Comparison of ENCODE assay signal across 1 cellular context in the genomic region with DNA sequence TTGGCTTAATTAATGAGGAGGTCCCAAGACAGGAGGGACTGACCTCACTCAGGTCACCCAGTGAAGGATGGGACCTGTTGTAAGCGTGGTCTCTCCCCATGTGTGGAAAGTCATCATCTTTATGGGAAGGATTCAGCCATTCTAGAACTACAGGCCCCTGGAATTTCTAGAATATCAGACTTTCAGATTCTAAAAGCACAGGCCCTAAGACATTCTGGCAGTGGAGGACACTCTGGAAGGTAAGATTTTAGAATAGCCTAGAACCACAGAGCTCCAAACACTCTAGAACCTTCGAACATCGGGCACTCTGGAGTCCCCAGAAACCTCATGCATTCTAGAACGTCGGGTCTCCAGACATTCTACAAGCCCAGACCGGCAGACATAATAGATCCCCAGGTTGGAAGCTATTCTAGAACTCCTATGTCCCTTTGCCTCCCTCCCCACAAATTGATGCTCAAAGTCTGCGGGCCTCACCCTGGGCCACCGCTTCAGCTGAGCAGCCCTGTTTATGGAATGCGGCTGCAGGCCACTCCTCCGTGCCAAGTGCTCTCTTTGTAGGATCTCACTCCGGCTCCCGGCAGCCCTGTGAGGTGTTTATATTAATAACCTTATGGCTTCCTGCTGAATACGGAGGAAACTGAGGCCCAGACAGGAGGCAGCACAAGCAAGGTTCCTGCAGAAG.
TF ChIP-seq lines count a peak whose summit lies in the region.

No MANE protein-coding gene starts in this region.

TF ChIP-seq in H1, 55 proteins besides CTCF, POLR2A, EP300 and RAD21:
- TF ChIP-seq, protein P1, sequence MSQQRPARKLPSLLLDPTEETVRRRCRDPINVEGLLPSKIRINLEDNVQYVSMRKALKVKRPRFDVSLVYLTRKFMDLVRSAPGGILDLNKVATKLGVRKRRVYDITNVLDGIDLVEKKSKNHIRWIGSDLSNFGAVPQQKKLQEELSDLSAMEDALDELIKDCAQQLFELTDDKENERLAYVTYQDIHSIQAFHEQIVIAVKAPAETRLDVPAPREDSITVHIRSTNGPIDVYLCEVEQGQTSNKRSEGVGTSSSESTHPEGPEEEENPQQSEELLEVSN (IDR thresholded peaks at IDR 0.05) = 0 out of 2 replicates have a peak, but pooled peaks have one; percentile 21
- no peak for TF ChIP-seq ASH2L (IDR thresholded peaks at IDR 0.05; ENCODE audit: low read length)
